In the genomic region with DNA sequence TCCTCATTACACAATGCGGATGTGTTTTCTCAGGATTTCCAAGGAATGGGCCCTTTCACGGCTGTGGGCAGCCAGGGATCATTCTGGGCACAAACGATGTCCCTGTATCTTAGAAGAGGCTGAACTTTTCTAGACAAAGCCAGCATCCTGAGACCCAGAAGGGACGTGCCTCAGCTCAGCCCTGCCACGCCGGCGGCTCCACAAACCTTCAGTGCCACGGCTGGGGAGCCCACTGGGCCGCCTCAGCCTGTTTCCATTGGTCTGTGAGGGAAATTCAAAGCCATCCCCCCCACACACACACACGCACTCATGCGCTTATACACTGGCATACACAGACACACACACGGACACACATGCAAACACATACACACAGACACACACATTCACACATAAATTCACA, we compare ENCODE assay signal across 26 cellular contexts.
"Had no signal": no experiment of that assay in that cellular context is flagged by ENCODE, and none has a peak within 500 bp of the region (broad histone marks: within the 10 kb centered on the region; RNA-seq: fewer than 3 reads in every experiment).

No MANE protein-coding gene starts in this region.

- DNase-seq: naive thymus-derived CD4-positive, alpha-beta T cell; natural killer cell; nucleus accumbens; pancreas; stimulated activated CD4-positive, alpha-beta T cell treated with anti-CD3 and anti-CD28 coated beads, Interleukin-15, amount 100 ng/mL, for 24 hours; stimulated activated CD4-positive, alpha-beta T cell treated with anti-CD3 and anti-CD28 coated beads, Interleukin-2, amount 100 ng/mL, for 24 hours; stimulated activated CD4-positive, alpha-beta T cell treated with anti-CD3 and anti-CD28 coated beads, Interleukin-2, amount 100 ng/mL, for 48 hours; stimulated activated CD4-positive, alpha-beta T cell treated with anti-CD3 and anti-CD28 coated beads, Interleukin-4, amount 100 ng/mL, for 4 hours; stimulated activated CD8-positive, alpha-beta memory T cell treated with anti-CD3 and anti-CD28 coated beads, Interleukin-4, amount 100 ng/mL, for 48 hours; stimulated activated naive CD4-positive, alpha-beta T cell; stimulated activated naive CD8-positive, alpha-beta T cell treated with anti-CD3 and anti-CD28 coated beads, Interleukin-15, amount 100 ng/mL, for 72 hours; stimulated activated naive CD8-positive, alpha-beta T cell treated with anti-CD3 and anti-CD28 coated beads, Interleukin-15, Interleukin-2, amounts not matched to agents 100 U/mL and 50 U/mL, for 24 hours; substantia nigra; tibial artery; transverse colon; uterus had no signal

- H2AFZ ChIP-seq: neural progenitor cell had no signal

- ATAC-seq: naive thymus-derived CD4-positive, alpha-beta T cell; natural killer cell; pancreas; sciatic nerve; stimulated activated memory B cell treated with anti-CD40 and anti-IgM and Interleukin-4, amounts not matched to agents 10 μg/mL and 1 μg/mL and 100 μg/mL, for 72 hours; stimulated activated naive CD8-positive, alpha-beta T cell treated with anti-CD3 and anti-CD28 coated beads, Interleukin-15, amount 100 ng/mL, for 72 hours; stimulated activated naive CD8-positive, alpha-beta T cell treated with anti-CD3 and anti-CD28 coated beads, Interleukin-15, Interleukin-2, amounts not matched to agents 100 U/mL and 50 U/mL, for 24 hours had no signal

- H3K4me1 ChIP-seq: neural progenitor cell, pancreas, prostate gland, right atrium auricular region, testis, tibial artery, transverse colon, uterus had no signal

- H3K4me2 ChIP-seq: neural progenitor cell, smooth muscle cell had no signal

- H3K27me3 ChIP-seq: neural progenitor cell, neutrophil, pancreas, right atrium auricular region, testis, transverse colon, uterus had no signal

- H3K27ac ChIP-seq: neural progenitor cell, neutrophil, pancreas, prostate gland, right atrium auricular region, skin epidermis, suprapubic skin, testis, tibial artery, transverse colon, uterus had no signal

- H3K4me3 ChIP-seq: neural progenitor cell, pancreas, prostate gland, right atrium auricular region, skin epidermis, smooth muscle cell, suprapubic skin, tibial artery, transverse colon, uterus had no signal

- H3K36me3 ChIP-seq: neural progenitor cell, neutrophil, pancreas, prostate gland, right atrium auricular region, suprapubic skin, tibial artery, transverse colon, uterus had no signal

- H3K9ac ChIP-seq: neural progenitor cell had no signal

- FAIRE-seq: pancreas had no signal

- H3K9me3 ChIP-seq: neutrophil, pancreas, prostate gland, right atrium auricular region, suprapubic skin, testis, tibial artery, transverse colon, uterus had no signal
